In the genomic region with DNA sequence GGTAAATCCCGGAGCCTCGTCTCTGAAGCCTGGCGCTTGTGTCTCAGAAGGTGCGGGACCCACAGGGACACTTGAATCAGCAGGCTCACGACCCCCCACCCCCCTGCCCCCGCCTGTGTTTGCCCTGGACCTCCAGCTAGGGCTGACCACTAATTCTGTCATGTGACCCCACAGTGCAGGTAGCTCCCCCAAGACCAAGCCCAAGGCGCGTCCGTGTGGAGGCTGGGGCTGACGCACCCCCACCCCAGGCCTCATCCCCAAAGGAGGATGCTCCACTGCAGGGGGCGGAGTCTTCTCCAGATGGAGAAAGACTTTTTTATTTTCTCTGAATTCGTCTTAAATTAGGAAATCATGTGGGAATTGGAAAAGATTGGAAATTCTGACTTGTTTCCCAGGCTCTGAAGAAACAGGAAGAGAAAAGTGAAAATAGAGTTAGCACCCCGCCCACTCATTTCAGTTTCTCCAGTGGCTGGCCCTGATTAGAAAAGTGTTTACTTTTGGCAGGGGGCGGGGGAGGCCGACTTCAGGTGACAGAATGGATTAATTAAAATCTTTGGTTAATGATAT, we compare ENCODE assay signal across 8 cellular contexts. TPM values are rescaled to one million over a fixed set of nuclear protein-coding genes. Genes with fewer than 3 reads are reported as not detected.
DNase-seq lines count a peak whose midpoint lies in the region; ATAC-seq and TF ChIP-seq lines count a peak whose summit lies in the region.

No MANE protein-coding gene starts in this region.

- ATAC-seq in HG02588 (IDR thresholded peaks at IDR 0.05; ENCODE audit: unreplicated experiment): peak; percentile 17
- ATAC-seq in Panc1: peak; percentile 49
- ATAC-seq in body of pancreas: peak; percentile 6
- ATAC-seq in HG02623 (IDR thresholded peaks at IDR 0.05; ENCODE audit: unreplicated experiment): no peak

- intact Hi-C loops in Panc1 (cut with micrococcal nuclease; ENCODE audit: unreplicated experiment) (no loop called here), body of pancreas (cut with DNase I) (no loop called here)

- H3K27me3 ChIP-seq in GM06990 (replicated peaks; ENCODE audit: control insufficient read depth, insufficient read depth, low read length) (no peaks in the 10 kb centered on the region), Panc1 (ENCODE audit: control insufficient read depth, insufficient read depth, low read length) (no peaks in the 10 kb centered on the region), body of pancreas (no peaks in the 10 kb centered on the region), iPS DF 6.9 (ENCODE audit: control insufficient read depth, insufficient read depth, low read length) (no peaks in the 10 kb centered on the region)

- BruUV-seq in Panc1 (replicated peaks; lab: Mats Ljungman, UMichigan): no TSS peak

- TF ChIP-seq POLR2A in body of pancreas (IDR thresholded peaks at IDR 0.05): no peak

- H3K36me3 ChIP-seq in GM06990 (ENCODE audit: control insufficient read depth, insufficient read depth, low read length): peaks cover 17% of the 10 kb centered on the region
- H3K36me3 ChIP-seq in Panc1 (ENCODE audit: control insufficient read depth, insufficient read depth, low read length): peaks cover 12% of the 10 kb centered on the region
- peaks cover 10 to 14% of the 10 kb centered on the region in 2 donors for H3K36me3 ChIP-seq in body of pancreas (replicated peaks in 1 of 2; ENCODE audit: insufficient read depth in 1 of 2, low read depth in 2 of 2)
- peaks cover 12% of the 10 kb centered on the region for H3K36me3 ChIP-seq in iPS DF 6.9 (ENCODE audit: control insufficient read depth, insufficient read depth, low read length)

- H3K4me1 ChIP-seq in Panc1 (ENCODE audit: control insufficient read depth, insufficient read depth, low read length): peaks cover 11% of the 10 kb centered on the region
- H3K4me1 ChIP-seq in body of pancreas: peaks cover 21% of the 10 kb centered on the region
- no peaks in the 10 kb centered on the region for H3K4me1 ChIP-seq in iPS DF 6.9 (ENCODE audit: control insufficient read depth, insufficient read depth, low read length)

- no peak for TF ChIP-seq CTCF in GM06990 (IDR thresholded peaks at IDR 0.05; ENCODE audit: insufficient read depth, low read length, poor library complexity, severe bottlenecking)
- TF ChIP-seq CTCF in Panc1 (IDR thresholded peaks at IDR 0.05): no peak
- no peak for TF ChIP-seq CTCF in body of pancreas (IDR thresholded peaks at IDR 0.05)
- TF ChIP-seq CTCF in retinal pigment epithelial cell (conservative IDR thresholded peaks at IDR 0.05; ENCODE audit: low read depth, low read length): no peak

- H3K9me3 ChIP-seq in Panc1 (ENCODE audit: control insufficient read depth, insufficient read depth, low read depth, low read length) (no peaks in the 10 kb centered on the region), body of pancreas (no peaks in the 10 kb centered on the region), iPS DF 6.9 (ENCODE audit: control insufficient read depth, insufficient read depth, low read length) (no peaks in the 10 kb centered on the region)

- H3K27ac ChIP-seq in Panc1 (ENCODE audit: low read length): peak overlapping the region; percentile 87
- H3K27ac ChIP-seq in body of pancreas: peak overlapping the region; percentile 96 to 100 (median 98)
- H3K27ac ChIP-seq in iPS DF 6.9 (ENCODE audit: low read length): no peak overlapping the region

- 2 to 4% methylated on average over 9 to 15 of the region's 15 CpGs for WGBS in body of pancreas, 2 donors
- no CpG with 5 or more reads among the region's 15 CpGs for WGBS in iPS DF 6.9 (ENCODE audit: insufficient coverage, insufficient read length)

- in situ Hi-C loops in Panc1 (cut with HindIII; ENCODE audit: low pct_unique_long_range_greater_than_20kb, low sequenced_read_pairs): no loop called here

- CTCF ChIA-PET in Panc1 (lab: Charles Lee): interaction anchor here (0.6 to 1.0 kb wide), 2 partner anchors 38 to 68 kb away, joined by 3 to 6 read pairs; partner anchors contain the start of gene KCNK7

- POLR2A ChIA-PET in Panc1 (lab: Charles Lee): interaction anchor here (0.5 to 1.3 kb wide), 3 partner anchors 11 to 63 kb away, joined by 3 to 4 read pairs (median 3); no protein-coding TSS in a partner anchor

- H3K4me3 ChIP-seq in GM06990 (replicated peaks; ENCODE audit: low read depth, low read length): peak overlapping the region; percentile 74
- H3K4me3 ChIP-seq in Panc1 (ENCODE audit: low read depth in 2 of 2, low read length in 2 of 2): peak overlapping the region; percentile 73 to 81
- peak overlapping the region; percentile 9 to 17 for H3K4me3 ChIP-seq in body of pancreas
- peak overlapping the region; percentile 67 for H3K4me3 ChIP-seq in iPS DF 6.9 (ENCODE audit: low read length)
- peak overlapping the region; percentile 68 for H3K4me3 ChIP-seq in retinal pigment epithelial cell (ENCODE audit: low read length)

- no peak for DNase-seq in GM06990 (ENCODE audit: extremely low read depth, insufficient read length)
- no peak for DNase-seq in Panc1 (ENCODE audit: low read depth, low spot score)
- DNase-seq in body of pancreas: peak in 3 of 4 donors; percentile 48 to 65 (median 59)
- no peak for DNase-seq in iPS DF 6.9 (ENCODE audit: low read depth, low spot score)
- no peak for DNase-seq in retinal pigment epithelial cell (ENCODE audit: low read depth)
- DNase-seq in NCI-H1436 (lab: John Stamatoyannopoulos, UW): no peak

RNA-seq across cellular contexts. Expression of gene RELA, which starts 1.0 kb away (rescaled TPM):
- total RNA-seq in Panc1 (2021; ENCODE audit: unreplicated experiment) (141 TPM), body of pancreas (10 to 100 TPM; 27.5 to 45.8 TPM)
- 178 TPM for polyA plus RNA-seq in Panc1 (2012; ENCODE audit: insufficient read length)

RNA-seq across cellular contexts. Expression of gene SIPA1, which starts 25.8 kb away (rescaled TPM):
- total RNA-seq in Panc1 (2021; ENCODE audit: unreplicated experiment) (86.9 TPM), body of pancreas (10 to 100 TPM; 23.6 to 29.3 TPM)
- 107 TPM for polyA plus RNA-seq in Panc1 (2012; ENCODE audit: insufficient read length)

RNA-seq across cellular contexts. Expression of gene PCNX3, which starts 48.1 kb away (rescaled TPM):
- total RNA-seq in Panc1 (2021; ENCODE audit: unreplicated experiment) (74.5 TPM), body of pancreas (10 to 100 TPM; 21.8 to 56.7 TPM)
- polyA plus RNA-seq in Panc1 (2012; ENCODE audit: insufficient read length): 82.2 TPM

RNA-seq across cellular contexts. Expression of gene KAT5, which starts 48.3 kb away (rescaled TPM):
- total RNA-seq in Panc1 (2021; ENCODE audit: unreplicated experiment) (84.2 TPM), body of pancreas (10 to 100 TPM; 38.9 to 45.5 TPM)
- polyA plus RNA-seq in Panc1 (2012; ENCODE audit: insufficient read length): 74.1 TPM

RNA-seq across cellular contexts. Expression of gene MAP3K11, which starts 49.7 kb away (rescaled TPM):
- 124 TPM for total RNA-seq in Panc1 (2021; ENCODE audit: unreplicated experiment)
- polyA plus RNA-seq in Panc1 (2012; ENCODE audit: insufficient read length): 138 TPM
- 10 to 100 TPM; 31.6 to 94.9 TPM for total RNA-seq in body of pancreas

Comparison
In these comparisons a context has a peak if more than half of its experiments do, and no peak if none do; other contexts are left out.
1. DNase-seq: peak in body of pancreas (3 of 4); none in GM06990 (single experiment), Panc1 (single experiment), iPS DF 6.9 (single experiment), retinal pigment epithelial cell (single experiment) and NCI-H1436 (single experiment).
2. H3K4me3 ChIP-seq: peak in every context shown above with its lines; median percentile 77 in Panc1; 74 in GM06990; 68 in retinal pigment epithelial cell; 67 in iPS DF 6.9; 13 in body of pancreas.